Comparison of ENCODE assay signal across 8 cellular contexts in genomic region chr15:34039180-34039486, GRCh38. TPM values are rescaled to one million over a fixed set of nuclear protein-coding genes. Genes with fewer than 3 reads are reported as not detected.
DNase-seq lines count a peak whose midpoint lies in the region; ATAC-seq and TF ChIP-seq lines count a peak whose summit lies in the region.

TSS of gene AVEN (minus strand) at chr15:34039204. CDS start at chr15:34039046, 158 bp downstream.

- ATAC-seq in HG03025 (IDR thresholded peaks at IDR 0.05; ENCODE audit: low FRiP score, unreplicated experiment) (no peak), HG02885 (IDR thresholded peaks at IDR 0.05; ENCODE audit: poor library complexity, unreplicated experiment) (no peak), GM19351 (IDR thresholded peaks at IDR 0.05; ENCODE audit: unreplicated experiment) (no peak)

- peak within 1 kb of the TSS; percentile 79 for H3K4me2 ChIP-seq in MM.1S (ENCODE audit: low read depth, low read length)

- WGBS in ectodermal cell, 2 experiments = 0 to 1% methylated on average over 22 to 23 of the region's 23 CpGs

- H3K27ac ChIP-seq in MM.1S (ENCODE audit: low read length) = peak within 1 kb of the TSS; percentile 87
- peak within 1 kb of the TSS; percentile 81 for H3K27ac ChIP-seq in ectodermal cell (ENCODE audit: insufficient read depth, low read depth, low read length, poor library complexity, severe bottlenecking)

- no peaks in the 10 kb centered on the region for H4K20me1 ChIP-seq in MM.1S (ENCODE audit: insufficient read depth, low read length)

- peak within 1 kb of the TSS; percentile 95 for H3K4me3 ChIP-seq in AG10803 (ENCODE audit: low read length)
- peak within 1 kb of the TSS; percentile 79 for H3K4me3 ChIP-seq in MM.1S (ENCODE audit: low read length)
- H3K4me3 ChIP-seq in ectodermal cell (ENCODE audit: insufficient read depth, low read depth, low read length) = peak within 1 kb of the TSS; percentile 71

- peaks cover 21% of the 10 kb centered on the region for H3K4me1 ChIP-seq in MM.1S (ENCODE audit: low read length)
- no peaks in the 10 kb centered on the region for H3K4me1 ChIP-seq in ectodermal cell (ENCODE audit: control insufficient read depth, insufficient read depth, low read length)

- no peaks in the 10 kb centered on the region for H3K9me2 ChIP-seq in MM.1S (replicated peaks; ENCODE audit: insufficient read depth, low read length)

- H3K9me3 ChIP-seq in MM.1S (replicated peaks; ENCODE audit: insufficient read depth, low read length) = no peaks in the 10 kb centered on the region
- no peaks in the 10 kb centered on the region for H3K9me3 ChIP-seq in ectodermal cell (ENCODE audit: control insufficient read depth, low read length)

- H3K9ac ChIP-seq in MM.1S (ENCODE audit: low read length) = peak within 1 kb of the TSS; percentile 85

- no peaks in the 10 kb centered on the region for H3K27me3 ChIP-seq in MM.1S (replicated peaks; ENCODE audit: insufficient read depth, low read length)
- peaks cover 14% of the 10 kb centered on the region for H3K27me3 ChIP-seq in ectodermal cell (ENCODE audit: control insufficient read depth, insufficient read depth, low read length, poor library complexity, severe bottlenecking)

- peak within 1 kb of the TSS; percentile 84 for H2AFZ ChIP-seq in MM.1S (ENCODE audit: low read length)

- DNase-seq in AG10803 (ENCODE audit: low read depth) (no peak), MM.1S (no peak), myocyte (ENCODE audit: low read depth) (no peak), NCI-H2227 treated with DMSO at 0.1 percent for 48 hours (lab: John Stamatoyannopoulos, UW) (no peak)

- H3K79me2 ChIP-seq in MM.1S (ENCODE audit: low read length) = peaks cover 36% of the 10 kb centered on the region

- H3K36me3 ChIP-seq in MM.1S (replicated peaks; ENCODE audit: insufficient read depth, low read length) (no peaks in the 10 kb centered on the region), ectodermal cell (ENCODE audit: control insufficient read depth, insufficient read depth, low read length) (no peaks in the 10 kb centered on the region)

- peaks cover 21% of the 10 kb centered on the region for H3F3A ChIP-seq in MM.1S (ENCODE audit: insufficient read depth, low read length)

- no peak for TF ChIP-seq CTCF in AG10803 (conservative IDR thresholded peaks at IDR 0.05; ENCODE audit: low read length)
- TF ChIP-seq CTCF in MM.1S (IDR thresholded peaks at IDR 0.05; ENCODE audit: low read length) = no peak

RNA-seq across cellular contexts. Expression of gene AVEN, which starts in this region (rescaled TPM):
- 18.8 TPM for polyA plus RNA-seq in ectodermal cell (2013, experiment 1 of 4)
- polyA plus RNA-seq in ectodermal cell (2013, experiment 2 of 4) = 17.0 TPM
- polyA plus RNA-seq in ectodermal cell (2013, experiment 3 of 4) = 11.9 TPM
- polyA plus RNA-seq in ectodermal cell (2013, experiment 4 of 4) = 14.3 TPM
- 69.2 and 77.7 TPM in 2 replicates for total RNA-seq in myocyte
- 39.8 TPM for polyA plus RNA-seq in myocyte (2012)
